21 cellular contexts compared by ENCODE assay signal in genomic region chr5:142834504-142834903, GRCh38.
A peak's percentile ranks its signal among the peaks of the same experiment; 100 is the strongest.
DNase-seq lines count a peak whose midpoint lies in the region; ATAC-seq and TF ChIP-seq lines count a peak whose summit lies in the region.
"Had no signal": no experiment of that assay in that cellular context is flagged by ENCODE, and none has a peak within 500 bp of the region (broad histone marks: within the 10 kb centered on the region; RNA-seq: fewer than 3 reads in every experiment).

No MANE protein-coding gene starts in this region.

- H3K4me1 Mint-ChIP-seq in central memory CD8-positive, alpha-beta T cell: peaks cover 75% of the 10 kb centered on the region

- H3K27ac ChIP-seq in neutrophil: peak overlapping the region; percentile 6
- H3K27ac ChIP-seq: BLaER1 had no signal

- H3K27ac Mint-ChIP-seq in central memory CD8-positive, alpha-beta T cell (ENCODE audit: low read depth): peak overlapping the region; percentile 24
- H3K27ac Mint-ChIP-seq: CD4-positive, alpha-beta T cell had no signal

- H3K27me3 Mint-ChIP-seq in central memory CD8-positive, alpha-beta T cell: no peaks in the 10 kb centered on the region
- H3K27me3 Mint-ChIP-seq: CD4-positive, alpha-beta T cell had no signal

- no peak overlapping the region for H3K4me3 Mint-ChIP-seq in central memory CD8-positive, alpha-beta T cell
- H3K4me3 Mint-ChIP-seq: CD4-positive, alpha-beta T cell had no signal

- H3K36me3 ChIP-seq in neutrophil: no peaks in the 10 kb centered on the region
- H3K36me3 ChIP-seq: BLaER1 had no signal

- no peaks in the 10 kb centered on the region for H3K9me3 Mint-ChIP-seq in central memory CD8-positive, alpha-beta T cell
- H3K9me3 Mint-ChIP-seq: CD4-positive, alpha-beta T cell had no signal

- no peaks in the 10 kb centered on the region for H3K9me3 ChIP-seq in neutrophil
- H3K9me3 ChIP-seq: BLaER1 had no signal

- no peak overlapping the region for H3K4me3 ChIP-seq in neutrophil (ENCODE audit: low read depth in 1 of 2, low read length in 1 of 2)
- H3K4me3 ChIP-seq: BLaER1 had no signal

- no peak for TF ChIP-seq CTCF in neutrophil (IDR thresholded peaks at IDR 0.05)

- H3K27me3 ChIP-seq in neutrophil: no peaks in the 10 kb centered on the region
- H3K27me3 ChIP-seq: BLaER1 had no signal

- no peak for ATAC-seq in central memory CD8-positive, alpha-beta T cell (replicated peaks; ENCODE audit: extremely low read depth, poor library complexity, severe bottlenecking)
- ATAC-seq in left lobe of liver: peak; percentile 50

- H3K36me3 Mint-ChIP-seq in central memory CD8-positive, alpha-beta T cell (ENCODE audit: insufficient read depth): peaks cover 3% of the 10 kb centered on the region

- peaks cover 32 to 50% of the 10 kb centered on the region in 2 experiments for H3K4me1 ChIP-seq in neutrophil (ENCODE audit: control insufficient read depth in 1 of 2, insufficient read depth in 1 of 2, low read depth in 1 of 2, low read length in 1 of 2)
- H3K4me1 ChIP-seq: BLaER1 had no signal

- no peak for DNase-seq in central memory CD8-positive, alpha-beta T cell (ENCODE audit: low spot score in 2 of 2)
- DNase-seq in left lobe of liver (ENCODE audit: low spot score) (no peak), COLO829 (ENCODE audit: low spot score) (no peak), putamen (ENCODE audit: low spot score) (no peak)
- no peak for DNase-seq in activated CD4-positive, alpha-beta T cell treated with anti-CD3 and anti-CD28 coated beads for 1 hour
- no peak for DNase-seq in stimulated activated CD4-positive, alpha-beta T cell treated with anti-CD3 and anti-CD28 coated beads, Interleukin-4, amount 100 ng/mL, for 4 hours
- DNase-seq: ACHN; CD4-positive, alpha-beta T cell; EL; GF-D8; Kasumi-1; MM.1S; NCI-H1048; NCI-H1417 treated with DMSO at 0.1 percent for 48 hours; NCI-H187; NCI-H2107; NCI-H446 treated with DMSO at 0.1 percent for 48 hours; NCI-H526 treated with DMSO at 0.1 percent for 48 hours; OCI-M1 had no signal
